Comparison of ENCODE assay signal across 20 cellular contexts in the genomic region with DNA sequence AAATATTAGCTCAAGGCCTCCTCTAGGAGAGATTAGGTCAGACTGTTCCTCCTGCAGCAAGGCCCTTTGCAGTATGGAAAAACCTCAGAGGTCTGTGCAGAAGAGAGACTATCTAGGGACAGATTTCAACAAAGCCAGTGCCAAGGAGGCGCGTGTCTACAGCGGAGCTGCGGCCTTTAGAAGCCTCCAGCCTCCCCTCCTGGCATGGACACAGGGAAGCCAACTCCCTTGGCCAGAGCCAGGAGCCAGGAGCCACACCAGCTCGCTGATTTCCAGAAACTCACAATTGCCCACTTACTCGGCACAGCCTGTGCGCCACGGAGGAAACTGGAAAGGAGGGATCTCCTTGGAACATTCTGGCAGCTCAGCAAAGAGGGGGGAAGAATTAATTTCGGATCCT.
A peak's percentile ranks its signal among the peaks of the same experiment; 100 is the strongest.
DNase-seq lines count a peak whose midpoint lies in the region; ATAC-seq and TF ChIP-seq lines count a peak whose summit lies in the region.
"Had no signal": no experiment of that assay in that cellular context is flagged by ENCODE, and none has a peak within 500 bp of the region (broad histone marks: within the 10 kb centered on the region; RNA-seq: fewer than 3 reads in every experiment).

No MANE protein-coding gene starts in this region.

- no peak for TF ChIP-seq POLR2A in stomach (IDR thresholded peaks at IDR 0.05)

- H3K27me3 ChIP-seq in stomach: no peaks in the 10 kb centered on the region
- H3K27me3 ChIP-seq: tibial nerve had no signal

- DNase-seq in C1 segment of cervical spinal cord (lab: John Stamatoyannopoulos, UW) (peak in 10 of 14 donors; percentile 5 to 73 (median 26)), fibroblast of the aortic adventitia (ENCODE audit: low read depth) (peak; percentile 58), medulla oblongata (ENCODE audit: extremely low spot score) (peak; percentile 68), stomach (peak; percentile 29), SHP77 (lab: John Stamatoyannopoulos, UW) (no peak)
- DNase-seq: activated CD4-positive, alpha-beta T cell treated with anti-CD3 and anti-CD28 coated beads for 36 hours; activated CD8-positive, alpha-beta memory T cell treated with anti-CD3 and anti-CD28 coated beads, Interleukin-2, amount 50 U/mL, for 48 hours; activated naive CD4-positive, alpha-beta T cell treated with anti-CD3 and anti-CD28 coated beads for 36 hours; CD4-positive, alpha-beta T cell; DMS79 treated with DMSO at 0.1 percent for 48 hours; IMR-90; NCI-H2029; NCI-H524; SK-N-SH; stimulated activated CD4-positive, alpha-beta T cell treated with anti-CD3 and anti-CD28 coated beads, Interleukin-2, amount 100 ng/mL, for 48 hours had no signal

- no peak overlapping the region for H3K27ac ChIP-seq in stomach
- H3K27ac ChIP-seq: A549 had no signal

- TF ChIP-seq CTCF in fibroblast of the aortic adventitia (IDR thresholded peaks at IDR 0.05; ENCODE audit: insufficient read depth, low read length) (no peak), stomach (IDR thresholded peaks at IDR 0.05) (no peak)

- H3K4me1 ChIP-seq in stomach: peaks cover 0 to 50% (median 5%) of the 10 kb centered on the region in 4 donors
- H3K4me1 ChIP-seq: A549 had no signal

- intact Hi-C loops in stomach (cut with DNase I; ENCODE audit: low total_unique reads): no loop called here

- no peaks in the 10 kb centered on the region for H3K36me3 ChIP-seq in stomach
- H3K36me3 ChIP-seq: tibial nerve had no signal

- WGBS in stomach, 5 donors: 55 to 73% (median 64%) methylated on average over 9 of the region's 9 CpGs

- ATAC-seq in GM19328 (IDR thresholded peaks at IDR 0.05; ENCODE audit: unreplicated experiment) (no peak), HG03045 (IDR thresholded peaks at IDR 0.05; ENCODE audit: unreplicated experiment) (no peak), GM21360 (IDR thresholded peaks at IDR 0.05; ENCODE audit: unreplicated experiment) (no peak)
- ATAC-seq: A549; activated CD4-positive, alpha-beta T cell treated with anti-CD3 and anti-CD28 coated beads for 36 hours had no signal

- TF ChIP-seq EP300 in stomach (IDR thresholded peaks at IDR 0.05): no peak

- H3K4me3 ChIP-seq in fibroblast of the aortic adventitia (ENCODE audit: low read depth, low read length): no peak overlapping the region
- H3K4me3 ChIP-seq in stomach: no peak overlapping the region
- H3K4me3 ChIP-seq: A549, tibial nerve had no signal

- H3K9me3 ChIP-seq in stomach: no peaks in the 10 kb centered on the region
- H3K9me3 ChIP-seq: A549, SK-N-SH, tibial nerve had no signal

Comparison
In these comparisons a context has a peak if more than half of its experiments do, and no peak if none do; other contexts are left out.
1. DNase-seq: peak in C1 segment of cervical spinal cord (10 of 14), fibroblast of the aortic adventitia (single experiment), medulla oblongata (single experiment) and stomach (single experiment); none in SHP77 (0 of 2).